8 cellular contexts compared by ENCODE assay signal in the genomic region with DNA sequence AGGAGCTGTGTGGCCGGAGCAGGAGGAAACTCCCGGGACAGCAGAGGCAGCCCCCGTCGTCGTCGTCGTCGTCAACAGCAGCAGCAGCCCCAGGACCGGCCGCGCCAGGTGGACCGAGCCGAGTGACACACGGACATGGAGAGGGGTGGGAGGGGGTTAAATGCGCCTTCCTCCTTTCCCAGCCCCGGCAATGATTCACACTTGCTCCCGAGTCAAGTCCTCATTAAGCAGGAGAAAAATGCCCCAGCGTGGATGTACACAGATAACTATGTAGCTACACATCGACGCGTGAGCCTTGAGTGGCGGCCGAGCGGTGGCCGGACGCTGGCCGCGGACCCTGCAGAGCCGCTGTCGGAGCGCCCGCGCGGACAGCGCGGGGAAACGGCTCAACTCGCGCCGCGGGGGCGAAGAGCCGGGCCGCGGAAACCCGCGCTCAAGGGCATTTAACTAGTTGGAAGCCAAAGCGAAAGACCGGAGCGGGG. TPM values are rescaled to one million over a fixed set of nuclear protein-coding genes. Genes with fewer than 3 reads are reported as not detected.
DNase-seq lines count a peak whose midpoint lies in the region; ATAC-seq and TF ChIP-seq lines count a peak whose summit lies in the region.

No MANE protein-coding gene starts in this region.

- H3K4me3 ChIP-seq in ascending aorta (peak overlapping the region; percentile 76 to 95), hepatocyte (peak overlapping the region; percentile 70), prostate gland (peak overlapping the region; percentile 67 to 68)

- H4K20me1 ChIP-seq in hepatocyte (ENCODE audit: insufficient read depth, poor library complexity, severe bottlenecking), result peaks cover 29% of the 10 kb centered on the region

- 1% methylated on average over 47 of the region's 50 CpGs for WGBS in hepatocyte (ENCODE audit: low lambda C conversion rate, missing lambda C conversion rate)
- under 1% methylated on average over 43 of the region's 50 CpGs for WGBS in prostate gland

- CTCF ChIA-PET in RWPE1 (lab: Yijun Ruan, JAX), result interaction anchor here (0.6 to 4.4 kb wide), 7 partner anchors 75 to 1203 kb away, joined by 3 to 23 read pairs (median 3); no protein-coding TSS in a partner anchor

- DNase-seq in CD1c-positive myeloid dendritic cell (ENCODE audit: extremely low spot score) (peak; percentile 68), RWPE1 (ENCODE audit: low spot score) (peak; percentile 70), ascending aorta (ENCODE audit: low spot score in 2 of 2) (peak in 1 of 2 donors; percentile 82), hepatocyte (ENCODE audit: low spot score) (peak; percentile 82), prostate gland (ENCODE audit: low spot score) (peak; percentile 58)
- no peak for DNase-seq in central memory CD4-positive, alpha-beta T cell

- intact Hi-C loops in ascending aorta (cut with DNase I) (loop anchor here (1.0 to 10.0 kb wide), 9 partner anchors 75 to 615 kb away; a partner anchor contains a TSS), prostate gland (cut with DNase I) (loop anchor here (5.0 to 10.0 kb wide), 3 partner anchors 73 to 615 kb away; a partner anchor contains a TSS)

- POLR2A ChIA-PET in RWPE1 (lab: Yijun Ruan, JAX; ENCODE audit: low non-redundant PET), result interaction anchor here (0.6 to 1.1 kb wide), 4 partner anchors 8 to 259 kb away, joined by 3 to 5 read pairs (median 4); no protein-coding TSS in a partner anchor

- H3K4me1 ChIP-seq in ascending aorta (peaks cover 0 to 16% of the 10 kb centered on the region in 2 donors), hepatocyte (ENCODE audit: insufficient read depth) (peaks cover 15% of the 10 kb centered on the region), prostate gland (replicated peaks) (no peaks in the 10 kb centered on the region)

- no peaks in the 10 kb centered on the region for H3K9me2 ChIP-seq in hepatocyte (replicated peaks; ENCODE audit: insufficient read depth)

- H3K9me3 ChIP-seq in ascending aorta (no peaks in the 10 kb centered on the region), hepatocyte (ENCODE audit: low read depth) (no peaks in the 10 kb centered on the region), prostate gland (no peaks in the 10 kb centered on the region)

- peak overlapping the region; percentile 44 for H2AFZ ChIP-seq in hepatocyte

- H3K79me2 ChIP-seq in hepatocyte, result peaks cover 47% of the 10 kb centered on the region

- H3K27ac ChIP-seq in RWPE1 (peak overlapping the region; percentile 96), ascending aorta (peak overlapping the region; percentile 97 to 98), hepatocyte (peak overlapping the region; percentile 99), prostate gland (peak overlapping the region; percentile 97 to 99)

- H3K4me2 ChIP-seq in hepatocyte, result peak overlapping the region; percentile 81

- H3K27me3 ChIP-seq in ascending aorta (no peaks in the 10 kb centered on the region), hepatocyte (no peaks in the 10 kb centered on the region), prostate gland (replicated peaks; ENCODE audit: insufficient read depth) (no peaks in the 10 kb centered on the region)

- ATAC-seq in GM19035 (IDR thresholded peaks at IDR 0.05; ENCODE audit: unreplicated experiment) (peak; percentile 41), HG03175 (IDR thresholded peaks at IDR 0.05; ENCODE audit: unreplicated experiment) (peak; percentile 25)

- TF ChIP-seq CTCF in RWPE1 (conservative IDR thresholded peaks at IDR 0.05; ENCODE audit: low read depth), result no peak
- TF ChIP-seq CTCF in ascending aorta (IDR thresholded peaks at IDR 0.05), result peak in 1 of 3 experiments; percentile 5
- TF ChIP-seq CTCF in hepatocyte (IDR thresholded peaks at IDR 0.05; ENCODE audit: poor library complexity), result no peak
- no peak for TF ChIP-seq CTCF in prostate gland (IDR thresholded peaks at IDR 0.05)

- H3K36me3 ChIP-seq in ascending aorta, result no peaks in the 10 kb centered on the region
- no peaks in the 10 kb centered on the region for H3K36me3 ChIP-seq in hepatocyte (replicated peaks; ENCODE audit: insufficient read depth, low read depth)
- no peaks in the 10 kb centered on the region for H3K36me3 ChIP-seq in prostate gland

- no peak for TF ChIP-seq POLR2A in prostate gland (IDR thresholded peaks at IDR 0.05)

RNA-seq across cellular contexts. Expression of a gene that starts 0.6 kb away (rescaled TPM):
- total RNA-seq in ascending aorta, result 17.9 TPM
- total RNA-seq in hepatocyte, result 57.2 and 58.6 TPM in 2 replicates
- 27.7 and 29.5 TPM in 2 replicates for polyA plus RNA-seq in hepatocyte
- total RNA-seq in prostate gland, result 10 to 100 TPM; 36.3 to 38.2 TPM
